In genomic region chr19:45825917-45826893, GRCh38 we compare ENCODE assay signal across 1 cellular context.
TF ChIP-seq lines count a peak whose summit lies in the region.

No MANE protein-coding gene starts in this region.

TF ChIP-seq in SK-N-SH treated with all-trans-retinoic acid at 6 μM for 48 hours, 23 proteins besides CTCF, POLR2A, EP300 and RAD21 (continued from another document):
- TF ChIP-seq PATZ1 (CRISPR knock-in tag; IDR thresholded peaks at IDR 0.05; ENCODE audit: borderline replicate concordance) (no peak), ZC3H10 (CRISPR knock-in tag; IDR thresholded peaks at IDR 0.05) (no peak), ESRRG (CRISPR knock-in tag; IDR thresholded peaks at IDR 0.05) (no peak), ZNF8 (CRISPR knock-in tag; IDR thresholded peaks at IDR 0.05) (no peak), CSDC2 (CRISPR knock-in tag; IDR thresholded peaks at IDR 0.05) (no peak), TCF4 (CRISPR knock-in tag; IDR thresholded peaks at IDR 0.05; ENCODE audit: borderline replicate concordance) (no peak), OSR1 (CRISPR knock-in tag; IDR thresholded peaks at IDR 0.05) (no peak), TOX (CRISPR knock-in tag; IDR thresholded peaks at IDR 0.05; ENCODE audit: borderline replicate concordance) (no peak), ARNTL (CRISPR knock-in tag; IDR thresholded peaks at IDR 0.05; ENCODE audit: borderline replicate concordance, low read depth) (no peak), GLIS3 (CRISPR knock-in tag; IDR thresholded peaks at IDR 0.05) (no peak), CSRNP3 (CRISPR knock-in tag; IDR thresholded peaks at IDR 0.05) (no peak), ZFP30 (CRISPR knock-in tag; IDR thresholded peaks at IDR 0.05) (no peak), CREB5 (CRISPR knock-in tag; IDR thresholded peaks at IDR 0.05; ENCODE audit: low read depth) (no peak), PPARA (CRISPR knock-in tag; IDR thresholded peaks at IDR 0.05; ENCODE audit: borderline replicate concordance) (no peak), SNAI2 (CRISPR knock-in tag; IDR thresholded peaks at IDR 0.05) (no peak)
